Comparison of ENCODE assay signal across 11 cellular contexts in genomic region chr6:168088161-168089106, GRCh38. TPM values are rescaled to one million over a fixed set of nuclear protein-coding genes. Genes with fewer than 3 reads are reported as not detected.
DNase-seq lines count a peak whose midpoint lies in the region; ATAC-seq and TF ChIP-seq lines count a peak whose summit lies in the region.
"Had no signal": no experiment of that assay in that cellular context is flagged by ENCODE, and none has a peak within 500 bp of the region (broad histone marks: within the 10 kb centered on the region; RNA-seq: fewer than 3 reads in every experiment).

No MANE protein-coding gene starts in this region.

- H3K27me3 ChIP-seq in BLaER1: no peaks in the 10 kb centered on the region
- no peaks in the 10 kb centered on the region for H3K27me3 ChIP-seq in ascending aorta
- H3K27me3 ChIP-seq: body of pancreas had no signal

- H3K4me1 Mint-ChIP-seq in glutamatergic neuron (ENCODE audit: low read depth, unreplicated experiment): peaks cover 10% of the 10 kb centered on the region
- H3K4me1 Mint-ChIP-seq: activated CD4-positive, alpha-beta T cell treated with anti-CD3 and anti-CD28 coated beads, Interleukin-2, amount 10 ng/mL, durations not matched to agents 24 days and 14 days had no signal

- H3K27ac ChIP-seq in BLaER1: peak overlapping the region; percentile 41; the same call in 1 of the 2 replicates
- no peak overlapping the region for H3K27ac ChIP-seq in ascending aorta
- H3K27ac ChIP-seq: body of pancreas had no signal

- no peak overlapping the region for H3K4me3 Mint-ChIP-seq in glutamatergic neuron (ENCODE audit: unreplicated experiment)
- H3K4me3 Mint-ChIP-seq: activated CD4-positive, alpha-beta T cell treated with anti-CD3 and anti-CD28 coated beads, Interleukin-2, amount 10 ng/mL, durations not matched to agents 24 days and 14 days had no signal

- no peak for TF ChIP-seq CTCF in glutamatergic neuron (IDR thresholded peaks at IDR 0.05; ENCODE audit: partially characterized antibody, unreplicated experiment)
- TF ChIP-seq CTCF in omental fat pad (IDR thresholded peaks at IDR 0.05): no peak
- TF ChIP-seq CTCF in ascending aorta (IDR thresholded peaks at IDR 0.05): no peak

- H3K36me3 ChIP-seq in BLaER1: no peaks in the 10 kb centered on the region
- no peaks in the 10 kb centered on the region for H3K36me3 ChIP-seq in ascending aorta

- H4K20me1 ChIP-seq in BLaER1: no peaks in the 10 kb centered on the region

- peak overlapping the region; percentile 76 for H3K27ac Mint-ChIP-seq in glutamatergic neuron (ENCODE audit: unreplicated experiment)
- H3K27ac Mint-ChIP-seq: activated CD4-positive, alpha-beta T cell treated with anti-CD3 and anti-CD28 coated beads, Interleukin-2, amount 10 ng/mL, durations not matched to agents 24 days and 14 days had no signal

- H3K4me2 ChIP-seq in BLaER1: peak overlapping the region; percentile 70

- peaks cover 9% of the 10 kb centered on the region for H3K9me3 Mint-ChIP-seq in glutamatergic neuron (ENCODE audit: unreplicated experiment)

- intact Hi-C loops in ascending aorta (cut with DNase I): no loop called here

- ATAC-seq in omental fat pad (ENCODE audit: low FRiP score) (peak; percentile 34), GM21825 (IDR thresholded peaks at IDR 0.05; ENCODE audit: unreplicated experiment) (no peak), GM19452 (IDR thresholded peaks at IDR 0.05; ENCODE audit: unreplicated experiment) (no peak), HG02981 (IDR thresholded peaks at IDR 0.05; ENCODE audit: unreplicated experiment) (no peak)
- ATAC-seq: body of pancreas had no signal

- peaks cover 12% of the 10 kb centered on the region for H3K27me3 Mint-ChIP-seq in glutamatergic neuron (ENCODE audit: unreplicated experiment)
- H3K27me3 Mint-ChIP-seq: activated CD4-positive, alpha-beta T cell treated with anti-CD3 and anti-CD28 coated beads, Interleukin-2, amount 10 ng/mL, durations not matched to agents 24 days and 14 days had no signal

- no peaks in the 10 kb centered on the region for H3K9me3 ChIP-seq in BLaER1
- no peaks in the 10 kb centered on the region for H3K9me3 ChIP-seq in ascending aorta
- H3K9me3 ChIP-seq: body of pancreas had no signal

- DNase-seq in NCI-H510A treated with DMSO at 0.1 percent for 48 hours (lab: John Stamatoyannopoulos, UW): peak; percentile 66
- peak; percentile 80 for DNase-seq in glutamatergic neuron
- no peak for DNase-seq in omental fat pad (ENCODE audit: low spot score)
- DNase-seq in ascending aorta (ENCODE audit: low spot score in 2 of 2): no peak
- DNase-seq: activated CD4-positive, alpha-beta T cell treated with anti-CD3 and anti-CD28 coated beads, Interleukin-2, amount 10 ng/mL, durations not matched to agents 24 days and 14 days; DND-41 had no signal

- H3K4me1 ChIP-seq in BLaER1 (peaks cover 47% of the 10 kb centered on the region), ascending aorta (no peaks in the 10 kb centered on the region)

- peaks cover 3% of the 10 kb centered on the region for H3K36me3 Mint-ChIP-seq in glutamatergic neuron (ENCODE audit: unreplicated experiment)

- H3K9ac ChIP-seq in BLaER1: no peak overlapping the region

- no peak overlapping the region for H3K4me3 ChIP-seq in BLaER1
- H3K4me3 ChIP-seq in ascending aorta: no peak overlapping the region
- H3K4me3 ChIP-seq: body of pancreas had no signal

RNA-seq across cellular contexts. Expression of gene FRMD1, which starts 9.4 kb away (rescaled TPM):
- total RNA-seq in glutamatergic neuron (ENCODE audit: unreplicated experiment): not detected
- total RNA-seq in omental fat pad: 1 to 10 TPM in 2 of 4 donors, under 1 TPM in 2; 0.79 to 4.8 (median 1.7) TPM
- total RNA-seq in ascending aorta: not detected
- total RNA-seq: activated CD4-positive, alpha-beta T cell treated with anti-CD3 and anti-CD28 coated beads, Interleukin-2, amount 10 ng/mL, durations not matched to agents 24 days and 14 days; body of pancreas had no signal

Comparison
In these comparisons a context has a peak if more than half of its experiments do, and no peak if none do; other contexts are left out.
1. DNase-seq: peak in NCI-H510A treated with DMSO at 0.1 percent for 48 hours (single experiment) and glutamatergic neuron (single experiment); none in omental fat pad (single experiment) and ascending aorta (0 of 2).